7 cellular contexts compared by ENCODE assay signal in genomic region chr5:151141535-151141934, GRCh38. TPM values are rescaled to one million over a fixed set of nuclear protein-coding genes. Genes with fewer than 3 reads are reported as not detected.
DNase-seq lines count a peak whose midpoint lies in the region; ATAC-seq and TF ChIP-seq lines count a peak whose summit lies in the region.

No MANE protein-coding gene starts in this region.

- peak; percentile 93 for ATAC-seq in GM19452 (IDR thresholded peaks at IDR 0.05; ENCODE audit: unreplicated experiment)
- ATAC-seq in HG03439 (IDR thresholded peaks at IDR 0.05; ENCODE audit: unreplicated experiment), result peak; percentile 82

- H3K9me3 ChIP-seq in iPS-20b (ENCODE audit: insufficient read depth, low read depth, low read length) (no peaks in the 10 kb centered on the region), stomach (no peaks in the 10 kb centered on the region)

- H3K4me1 ChIP-seq in iPS-20b (ENCODE audit: insufficient read depth, low read length), result peaks cover 10% of the 10 kb centered on the region; the same call in 1 of the 2 replicates
- peaks cover 15 to 60% (median 39%) of the 10 kb centered on the region in 4 donors for H3K4me1 ChIP-seq in stomach

- H3K9ac ChIP-seq in iPS-20b (ENCODE audit: low read depth, low read length), result peak overlapping the region; percentile 56; the same call in 1 of the 2 replicates

- DNase-seq in activated T-cell treated with anti-CD3 and anti-CD28 coated beads, Interleukin-2, amount 50 U/mL, for 48 hours, result peak; percentile 71 to 73
- DNase-seq in stomach (no peak), NCI-H1092 (lab: John Stamatoyannopoulos, UW) (no peak), SKM-1 treated with dmso at 0.1 percent for 144 hours (lab: John Stamatoyannopoulos, UW; ENCODE audit: unreplicated experiment) (no peak)

- H3K27ac ChIP-seq in iPS-20b (ENCODE audit: low read length) (no peak overlapping the region), stomach (peak overlapping the region in 4 of 5 donors; percentile 35 to 70 (median 50))

- H3K27me3 ChIP-seq in iPS-20b (ENCODE audit: insufficient read depth, low read length), result no peaks in the 10 kb centered on the region
- H3K27me3 ChIP-seq in stomach, result no peaks in the 10 kb centered on the region

- TF ChIP-seq POLR2A in stomach (IDR thresholded peaks at IDR 0.05), result no peak

- intact Hi-C loops in stomach (cut with DNase I; ENCODE audit: low total_unique reads), result no loop called here

- no peak for TF ChIP-seq EP300 in stomach (IDR thresholded peaks at IDR 0.05)

- TF ChIP-seq CTCF in stomach (IDR thresholded peaks at IDR 0.05), result no peak

- H3K36me3 ChIP-seq in iPS-20b (ENCODE audit: insufficient read depth, low read depth, low read length), result peaks cover 40% of the 10 kb centered on the region
- H3K36me3 ChIP-seq in stomach, result peaks cover 31 to 89% (median 72%) of the 10 kb centered on the region in 4 donors

- WGBS in stomach, 5 donors, result 50 to 65% (median 59%) methylated on average over 15 of the region's 15 CpGs

- no peak overlapping the region for H3K4me3 ChIP-seq in iPS-20b (ENCODE audit: low read length)
- H3K4me3 ChIP-seq in stomach, result peak overlapping the region in 1 of 4 donors; percentile 22

RNA-seq across cellular contexts. Expression of gene ANXA6, which starts 16.0 kb away (rescaled TPM):
- total RNA-seq in stomach, result 100 to 1,000 TPM in 3 of 5 donors, 10 to 100 TPM in 2; 28.4 to 240 (median 133) TPM
- polyA plus RNA-seq in stomach, result 100 to 1,000 TPM in 1 of 3 donors, 10 to 100 TPM in 2; 66.0 to 103 (median 73.6) TPM

Comparison
In these comparisons a context has a peak if more than half of its experiments do, and no peak if none do; other contexts are left out.
1. DNase-seq: peak in activated T-cell treated with anti-CD3 and anti-CD28 coated beads, Interleukin-2, amount 50 U/mL, for 48 hours (2 of 2); none in stomach (single experiment), NCI-H1092 (single experiment) and SKM-1 treated with dmso at 0.1 percent for 144 hours (single experiment).